ENCODE assay signal across 23 cellular contexts in the genomic region with DNA sequence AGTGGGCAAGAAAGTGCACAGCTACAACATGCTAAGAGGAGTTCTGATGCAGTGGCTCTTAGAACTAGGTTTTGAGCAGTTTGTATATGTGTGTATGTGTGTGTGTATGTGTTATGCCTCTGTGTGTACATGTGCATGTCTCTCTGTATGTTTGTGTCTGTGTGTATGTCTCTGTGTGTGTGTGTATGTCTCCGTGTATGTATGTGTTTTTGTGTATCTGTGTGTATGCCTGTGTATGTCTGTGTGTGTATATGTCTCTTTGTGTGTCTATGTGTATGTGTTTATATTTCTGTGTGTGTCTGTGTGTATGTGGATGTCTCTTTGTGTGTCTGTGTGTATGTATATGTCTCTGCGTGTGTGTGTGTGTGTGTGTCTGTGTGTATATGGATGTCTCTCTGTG.
"Had no signal": no experiment of that assay in that cellular context is flagged by ENCODE, and none has a peak within 500 bp of the region (broad histone marks: within the 10 kb centered on the region; RNA-seq: fewer than 3 reads in every experiment).

No MANE protein-coding gene starts in this region.

- H3K4me1 ChIP-seq: adrenal gland, prostate gland, spleen had no signal

- H3K9me3 ChIP-seq: adrenal gland, ovary, prostate gland, spleen had no signal

- DNase-seq: activated CD4-positive, alpha-beta memory T cell treated with anti-CD3 and anti-CD28 coated beads for 36 hours; activated CD4-positive, alpha-beta T cell treated with anti-CD3 and anti-CD28 coated beads, Interleukin-2, amount 10 ng/mL, durations not matched to agents 24 days and 14 days; activated CD8-positive, alpha-beta memory T cell treated with anti-CD3 and anti-CD28 coated beads, Interleukin-2, amount 50 U/mL, for 4 hours; activated effector memory CD4-positive, alpha-beta T cell treated with anti-CD3 and anti-CD28 coated beads, Interleukin-2, amount 50 U/mL, for 16 hours; activated naive CD4-positive, alpha-beta T cell treated with anti-CD3 and anti-CD28 coated beads for 36 hours; activated naive CD8-positive, alpha-beta T cell treated with anti-CD3 and anti-CD28 coated beads for 36 hours; activated T-cell treated with anti-CD3 and anti-CD28 coated beads, Interleukin-2, amount 50 U/mL, for 1 hour; adrenal gland; aorta; left ventricle myocardium superior; naive B cell; nephron progenitor cell; ovary; retina; spleen; stimulated activated CD4-positive, alpha-beta T cell treated with anti-CD3 and anti-CD28 coated beads, Interleukin-2, amount 100 ng/mL, for 48 hours; stimulated activated naive CD4-positive, alpha-beta T cell treated with Interleukin-2 at 50 U/mL for 16 hours; T-helper 1 cell; trophoblast cell had no signal

- H3K27me3 ChIP-seq: adrenal gland, cardiac muscle cell, ovary had no signal

- H3K4me3 ChIP-seq: adrenal gland, cardiac muscle cell, ovary, prostate gland, spleen had no signal

- H3K36me3 ChIP-seq: adrenal gland, cardiac muscle cell, ovary, prostate gland, spleen had no signal

- ATAC-seq: activated CD4-positive, CD25-positive, alpha-beta regulatory T cell treated with anti-CD3 and anti-CD28 coated beads, Interleukin-2, amount 50 U/mL, for 24 hours; left ventricle myocardium superior had no signal

- H3K27ac ChIP-seq: cardiac muscle cell, ovary, prostate gland, spleen, VCaP had no signal
